Comparison of ENCODE assay signal across 8 cellular contexts in the genomic region with DNA sequence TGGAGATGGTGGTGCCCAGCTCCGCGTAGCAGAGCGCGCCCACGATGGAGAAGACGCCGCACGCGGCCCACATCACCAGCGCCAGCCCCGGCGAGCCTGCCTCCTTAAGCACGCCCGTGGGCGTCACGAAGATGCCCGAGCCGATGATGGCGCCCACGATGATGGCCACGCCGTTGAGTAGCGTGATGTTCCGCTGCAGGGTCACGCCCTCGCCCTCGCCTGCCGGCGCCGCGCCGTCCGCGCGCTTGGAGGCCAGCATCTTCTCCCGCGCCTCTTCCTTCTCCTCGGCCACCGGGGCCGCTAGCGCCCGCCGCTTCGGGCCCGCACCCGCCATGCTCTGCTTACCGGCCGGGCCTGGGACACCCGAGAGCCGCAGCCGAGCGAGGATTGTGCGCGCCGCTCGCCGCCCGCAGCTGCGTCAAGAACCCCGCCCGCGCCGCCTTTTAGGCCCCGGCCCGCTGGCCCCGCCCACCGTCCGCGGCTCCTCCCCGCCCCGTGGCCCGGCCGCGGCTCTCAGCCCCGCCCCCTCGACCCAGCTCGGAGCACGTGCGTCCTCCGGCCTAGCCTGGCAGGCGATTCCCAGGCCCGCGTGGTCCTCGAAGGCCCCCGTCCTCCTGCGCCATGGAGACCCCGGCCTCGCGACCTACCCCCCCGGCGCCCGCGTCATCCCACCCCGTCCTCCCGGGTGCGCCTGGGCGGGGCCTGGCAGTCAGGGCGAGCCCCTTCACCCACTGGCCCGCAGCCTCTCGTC. TPM values are rescaled to one million over a fixed set of nuclear protein-coding genes. Genes with fewer than 3 reads are reported as not detected.
DNase-seq lines count a peak whose midpoint lies in the region; ATAC-seq and TF ChIP-seq lines count a peak whose summit lies in the region.
"Not testable (repeated sequence)": the region's sequence is repeated elsewhere in the genome, so short reads cannot be mapped to it uniquely, and the experiment has no call there.

No MANE protein-coding gene starts in this region.

- not testable (repeated sequence) for H3K36me3 Mint-ChIP-seq in nephron (ENCODE audit: low read depth)
- peaks cover 49% of the 10 kb centered on the region for H3K36me3 Mint-ChIP-seq in stimulated activated effector memory CD8-positive, alpha-beta T cell treated with anti-CD3 and anti-CD28 coated beads, Interleukin-12 subunit alpha, Interleukin-12 subunit beta, amount 100 ng/mL, for 72 hours

- CTCF ChIA-PET in HCT116 (lab: Charles Lee): not testable (repeated sequence)

- TF ChIP-seq POLR2A in HCT116 (IDR thresholded peaks at IDR 0.05; ENCODE audit: borderline replicate concordance, extremely low read depth, insufficient read depth, insufficient read length): peak; percentile 94

- H3K9me3 Mint-ChIP-seq in nephron; stimulated activated effector memory CD8-positive, alpha-beta T cell treated with anti-CD3 and anti-CD28 coated beads, Interleukin-12 subunit alpha, Interleukin-12 subunit beta, amount 100 ng/mL, for 72 hours: not testable (repeated sequence)

- RAD21 ChIA-PET in HCT116 (lab: Charles Lee; ENCODE audit: low non-redundant PET in 1 of 2, low total read pairs in 2 of 2, uncharacterized antibody in 2 of 2, unreplicated experiment in 2 of 2): not testable (repeated sequence)

- POLR2A ChIA-PET in HCT116 (lab: Charles Lee): not testable (repeated sequence)

- TF ChIP-seq CTCF in HCT116 (IDR thresholded peaks at IDR 0.05 in 2 of 3, conservative IDR thresholded peaks at IDR 0.05 in 1 of 3; ENCODE audit: borderline replicate concordance in 1 of 3, insufficient read depth in 1 of 3, low read depth in 2 of 3, low read length in 2 of 3); foreskin fibroblast (IDR thresholded peaks at IDR 0.05; ENCODE audit: low read depth, low read length); nephron (IDR thresholded peaks at IDR 0.05; ENCODE audit: unreplicated experiment in 3 of 3): not testable (repeated sequence)

- not testable (repeated sequence) for H3K27me3 ChIP-seq in HCT116 (ENCODE audit: insufficient read depth, low read length)

- H2AFZ ChIP-seq in HCT116 (ENCODE audit: low read depth, low read length, poor library complexity, severe bottlenecking): not testable (repeated sequence)

- BruUV-seq in HCT116 (replicated peaks; lab: Mats Ljungman, UMichigan): not testable (repeated sequence)

- H3K4me1 Mint-ChIP-seq in nephron: peaks cover 27% of the 10 kb centered on the region
- not testable (repeated sequence) for H3K4me1 Mint-ChIP-seq in stimulated activated effector memory CD8-positive, alpha-beta T cell treated with anti-CD3 and anti-CD28 coated beads, Interleukin-12 subunit alpha, Interleukin-12 subunit beta, amount 100 ng/mL, for 72 hours

- intact Hi-C loops in HCT116 (cut with micrococcal nuclease): loop anchor here (1.0 kb wide), 1 partner anchor 18 kb away; no protein-coding TSS in a partner anchor

- DNase-seq in DMS153 treated with DMSO at 0.1 percent for 48 hours (lab: John Stamatoyannopoulos, UW; ENCODE audit: unreplicated experiment) (peak; percentile 59), HCT116 (ENCODE audit: low read depth, low spot score) (peak; percentile 56), NCI-H1048 (lab: John Stamatoyannopoulos, UW) (peak; percentile 71), foreskin fibroblast (peak; percentile 75 to 94)
- peak; percentile 75 to 87 (median 82) for DNase-seq in activated naive CD4-positive, alpha-beta T cell (lab: John Stamatoyannopoulos, UW)
- peak; percentile 96 to 98 for DNase-seq in stimulated activated effector memory CD8-positive, alpha-beta T cell treated with anti-CD3 and anti-CD28 coated beads, Interleukin-12 subunit alpha, Interleukin-12 subunit beta, amount 100 ng/mL, for 72 hours (ENCODE audit: low spot score in 2 of 2)

- H3K27me3 Mint-ChIP-seq in nephron (ENCODE audit: low read depth): not testable (repeated sequence)

- H3K27ac ChIP-seq in HCT116 (ENCODE audit: low read depth, low read length): peak overlapping the region; percentile 74

- peak overlapping the region; percentile 79 for H3K4me2 ChIP-seq in HCT116 (ENCODE audit: low read length)

- peak overlapping the region; percentile 87 for H3K9ac ChIP-seq in HCT116 (ENCODE audit: low read length)

- peak overlapping the region in 1 of 3 experiments; percentile 42 for H3K27ac Mint-ChIP-seq in nephron
- H3K27ac Mint-ChIP-seq in stimulated activated effector memory CD8-positive, alpha-beta T cell treated with anti-CD3 and anti-CD28 coated beads, Interleukin-12 subunit alpha, Interleukin-12 subunit beta, amount 100 ng/mL, for 72 hours: peak overlapping the region; percentile 97

- peaks cover 4 to 17% of the 10 kb centered on the region in 2 experiments for H3K4me1 ChIP-seq in HCT116 (ENCODE audit: control insufficient read depth in 1 of 2, insufficient read depth in 2 of 2, low read length in 2 of 2)

- not testable (repeated sequence) for H3K9me2 ChIP-seq in HCT116 (ENCODE audit: insufficient read depth)

- peak overlapping the region; percentile 85 to 92 (median 86) for H3K4me3 Mint-ChIP-seq in nephron
- H3K4me3 Mint-ChIP-seq in stimulated activated effector memory CD8-positive, alpha-beta T cell treated with anti-CD3 and anti-CD28 coated beads, Interleukin-12 subunit alpha, Interleukin-12 subunit beta, amount 100 ng/mL, for 72 hours: peak overlapping the region; percentile 88

- ATAC-seq in HCT116: peak; percentile 73
- peak; percentile 65 for ATAC-seq in SK-N-SH treated with all-trans-retinoic acid at 6 μM for 48 hours
- ATAC-seq in stimulated activated effector memory CD8-positive, alpha-beta T cell treated with anti-CD3 and anti-CD28 coated beads, Interleukin-12 subunit alpha, Interleukin-12 subunit beta, amount 100 ng/mL, for 72 hours: peak; percentile 64

- H3K9me3 ChIP-seq in HCT116 (ENCODE audit: control insufficient read depth in 1 of 2, insufficient read depth in 1 of 2, low read depth in 1 of 2, low read length in 2 of 2): not testable (repeated sequence)

- peak overlapping the region; percentile 73 to 75 for H3K4me3 ChIP-seq in HCT116 (replicated peaks in 1 of 2; ENCODE audit: low read depth in 1 of 2, low read length in 2 of 2)
- peak overlapping the region; percentile 65 to 66 for H3K4me3 ChIP-seq in foreskin fibroblast (ENCODE audit: low read depth in 1 of 2, low read length in 2 of 2)

- not testable (repeated sequence) for H4K20me1 ChIP-seq in HCT116 (ENCODE audit: insufficient read depth)

- 0 out of 2 replicates have a peak, but pooled peaks have one; percentile 4 for TF ChIP-seq RAD21 in HCT116 (IDR thresholded peaks at IDR 0.05; ENCODE audit: low read depth)

- H3K36me3 ChIP-seq in HCT116 (ENCODE audit: control insufficient read depth in 1 of 2, insufficient read depth in 2 of 2, low read length in 2 of 2): not testable (repeated sequence)

- H3K79me2 ChIP-seq in HCT116 (ENCODE audit: insufficient read depth, low read length): peaks cover 43% of the 10 kb centered on the region

TF ChIP-seq in HCT116, 20 proteins besides CTCF, POLR2A, EP300 and RAD21:
- TF ChIP-seq ZFX (IDR thresholded peaks at IDR 0.05) (peak; percentile 91), CBX3 (IDR thresholded peaks at IDR 0.05; ENCODE audit: low read depth) (peak; percentile 94), YY1 (IDR thresholded peaks at IDR 0.05; ENCODE audit: extremely low read depth, insufficient replicate concordance, low read depth, low read length) (peak; percentile 44), SIN3A (IDR thresholded peaks at IDR 0.05; ENCODE audit: low read depth) (peak; percentile 80), POLR2AphosphoS5 (IDR thresholded peaks at IDR 0.05; ENCODE audit: low read depth, low read length) (peak; percentile 95)
- TF ChIP-seq, protein P1, sequence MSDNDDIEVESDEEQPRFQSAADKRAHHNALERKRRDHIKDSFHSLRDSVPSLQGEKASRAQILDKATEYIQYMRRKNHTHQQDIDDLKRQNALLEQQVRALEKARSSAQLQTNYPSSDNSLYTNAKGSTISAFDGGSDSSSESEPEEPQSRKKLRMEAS (IDR thresholded peaks at IDR 0.05): peak; percentile 98
TF ChIP-seq in HCT116: peak in this region for 6; not testable (repeated sequence) for 14.

RNA-seq across cellular contexts. Expression of gene SPN, which starts 49.6 kb away (rescaled TPM):
- 0.47 TPM for total RNA-seq in HCT116 (2021; ENCODE audit: unreplicated experiment)
- 0.02 and 0.30 TPM in 2 replicates for polyA plus RNA-seq in HCT116 (2012)

Comparison
In these comparisons a context has a peak if more than half of its experiments do, and no peak if none do; other contexts are left out.
1. Peak in every context shown above with its lines: DNase-seq, ATAC-seq, H3K4me3 ChIP-seq and H3K27ac ChIP-seq.